Comparison of ENCODE assay signal across 19 cellular contexts in the genomic region with DNA sequence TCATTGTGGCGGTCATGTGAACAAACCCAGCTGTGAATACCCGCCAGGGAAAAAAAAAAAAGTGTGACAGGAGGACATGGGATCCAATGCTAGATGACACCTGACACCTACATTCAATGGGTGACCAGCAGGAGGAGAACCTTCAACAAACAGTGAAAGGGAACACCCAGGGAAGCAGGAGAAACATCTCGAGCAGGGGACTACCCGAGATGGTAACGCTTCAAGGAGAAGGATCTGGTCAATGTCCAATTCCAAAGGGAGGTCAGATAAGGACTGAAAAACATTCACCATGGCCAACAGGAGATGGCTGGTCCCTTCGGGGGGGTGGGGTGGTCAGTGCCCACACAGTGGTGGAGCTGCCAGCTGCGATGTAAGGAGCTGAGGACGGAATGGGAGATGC. TPM values are rescaled to one million over a fixed set of nuclear protein-coding genes. Genes with fewer than 3 reads are reported as not detected.
DNase-seq lines count a peak whose midpoint lies in the region; ATAC-seq and TF ChIP-seq lines count a peak whose summit lies in the region.
"Had no signal": no experiment of that assay in that cellular context is flagged by ENCODE, and none has a peak within 500 bp of the region (broad histone marks: within the 10 kb centered on the region; RNA-seq: fewer than 3 reads in every experiment).

No MANE protein-coding gene starts in this region.

- H3K9me3 Mint-ChIP-seq in progenitor cell of endocrine pancreas (ENCODE audit: low read depth), result peaks cover 6% of the 10 kb centered on the region
- H3K9me3 Mint-ChIP-seq: T-helper 1 cell treated with Interleukin-12 subunit alpha and Interleukin-12 subunit beta and Interleukin-4 antibody, amounts not matched to agents 30 μg/mL and 1 μg/mL, for 36 hours had no signal

- peaks cover 12% of the 10 kb centered on the region for H3K36me3 Mint-ChIP-seq in progenitor cell of endocrine pancreas (ENCODE audit: insufficient read depth)

- no peaks in the 10 kb centered on the region for H3K27me3 Mint-ChIP-seq in progenitor cell of endocrine pancreas

- peaks cover 42% of the 10 kb centered on the region for H3K4me1 Mint-ChIP-seq in progenitor cell of endocrine pancreas (ENCODE audit: low read depth)

- peak overlapping the region; percentile 12 for H3K4me3 Mint-ChIP-seq in progenitor cell of endocrine pancreas (ENCODE audit: low read depth)
- H3K4me3 Mint-ChIP-seq: activated CD4-positive, alpha-beta memory T cell treated with anti-CD3 and anti-CD28 coated beads, Interleukin-2, amount 10 ng/mL, durations not matched to agents 7 days and 5 days; nephron; T-helper 1 cell treated with Interleukin-12 subunit alpha and Interleukin-12 subunit beta and Interleukin-4 antibody, amounts not matched to agents 30 μg/mL and 1 μg/mL, for 36 hours had no signal

- DNase-seq in NCI-H2107 treated with DMSO at 0.1 percent for 48 hours (lab: John Stamatoyannopoulos, UW; ENCODE audit: unreplicated experiment), result peak; percentile 88
- DNase-seq in NCI-H2107 (lab: John Stamatoyannopoulos, UW), result no peak
- DNase-seq in NCI-H146 (lab: John Stamatoyannopoulos, UW), result peak; percentile 48
- peak; percentile 33 for DNase-seq in cerebellar cortex (ENCODE audit: low spot score)
- no peak for DNase-seq in progenitor cell of endocrine pancreas (ENCODE audit: low spot score, unreplicated experiment)
- DNase-seq: activated CD4-positive, alpha-beta memory T cell treated with anti-CD3 and anti-CD28 coated beads, Interleukin-2, amount 10 ng/mL, durations not matched to agents 7 days and 5 days; activated naive CD4-positive, alpha-beta T cell treated with Interleukin-2 at 50 U/mL for 16 hours; activated T-cell treated with anti-CD3 and anti-CD28 coated beads, Interleukin-2, amount 50 U/mL, for 1 hour; DMS79 treated with DMSO at 0.1 percent for 48 hours; hypothalamus; kidney glomerular epithelial cell; NCI-H1092 treated with DMSO at 0.1 percent for 48 hours; NCI-H446 treated with DMSO at 0.1 percent for 48 hours; stimulated activated CD4-positive, alpha-beta T cell treated with anti-CD3 and anti-CD28 coated beads, Interleukin-12 subunit alpha, Interleukin-12 subunit beta, amount 100 ng/mL, for 4 hours had no signal

- no peak for ATAC-seq in HG02610 (IDR thresholded peaks at IDR 0.05; ENCODE audit: unreplicated experiment)
- no peak for ATAC-seq in GM19035 (IDR thresholded peaks at IDR 0.05; ENCODE audit: unreplicated experiment)
- ATAC-seq in GM21619 (IDR thresholded peaks at IDR 0.05; ENCODE audit: unreplicated experiment), result no peak

- no peak for TF ChIP-seq CTCF in progenitor cell of endocrine pancreas (IDR thresholded peaks at IDR 0.05; ENCODE audit: unreplicated experiment)

- H3K27ac Mint-ChIP-seq in progenitor cell of endocrine pancreas, result peak overlapping the region; percentile 91
- H3K27ac Mint-ChIP-seq: activated CD4-positive, alpha-beta memory T cell treated with anti-CD3 and anti-CD28 coated beads, Interleukin-2, amount 10 ng/mL, durations not matched to agents 7 days and 5 days; nephron; T-helper 1 cell treated with Interleukin-12 subunit alpha and Interleukin-12 subunit beta and Interleukin-4 antibody, amounts not matched to agents 30 μg/mL and 1 μg/mL, for 36 hours had no signal

RNA-seq across cellular contexts. Expression of a gene that starts 46.3 kb away (rescaled TPM):
- total RNA-seq in progenitor cell of endocrine pancreas, result 37.0 and 43.3 TPM in 2 replicates

Comparison
In these comparisons a context has a peak if more than half of its experiments do, and no peak if none do; other contexts are left out.
1. DNase-seq: peak in NCI-H2107 treated with DMSO at 0.1 percent for 48 hours (single experiment), NCI-H146 (single experiment) and cerebellar cortex (single experiment); none in NCI-H2107 (single experiment) and progenitor cell of endocrine pancreas (single experiment).